In genomic region chrX:38326086-38326485, GRCh38 we compare ENCODE assay signal across 8 cellular contexts. TPM values are rescaled to one million over a fixed set of nuclear protein-coding genes. Genes with fewer than 3 reads are reported as not detected.
A peak's percentile ranks its signal among the peaks of the same experiment; 100 is the strongest.
DNase-seq lines count a peak whose midpoint lies in the region; ATAC-seq, FAIRE-seq and TF ChIP-seq lines count a peak whose summit lies in the region.

No MANE protein-coding gene starts in this region.

- H3K36me3 ChIP-seq in kidney (ENCODE audit: control insufficient read depth in 1 of 2, insufficient read depth in 2 of 2, low read length in 2 of 2): no peaks in the 10 kb centered on the region
- H3K36me3 ChIP-seq in thyroid gland: no peaks in the 10 kb centered on the region

- H3K4me1 ChIP-seq in kidney (ENCODE audit: control insufficient read depth in 1 of 2, insufficient read depth in 1 of 2, low read depth in 1 of 2, low read length in 2 of 2) (peaks cover 0 to 3% of the 10 kb centered on the region in 2 donors), thyroid gland (no peaks in the 10 kb centered on the region)

- TF ChIP-seq POLR2A in thyroid gland (IDR thresholded peaks at IDR 0.05): no peak

- H3K9me3 ChIP-seq in kidney (ENCODE audit: control insufficient read depth in 1 of 2, low read length in 2 of 2) (no peaks in the 10 kb centered on the region), thyroid gland (no peaks in the 10 kb centered on the region)

- H3K4me3 ChIP-seq in kidney (ENCODE audit: low read length in 2 of 2): peak overlapping the region; percentile 71 to 74
- H3K4me3 ChIP-seq in thyroid gland (replicated peaks in 1 of 3): peak overlapping the region in 1 of 3 donors; percentile 38

- POLR2A ChIA-PET in activated naive CD8-positive, alpha-beta T cell treated with anti-CD3 and anti-CD28 coated beads, Interleukin-2, amount 10 ng/mL, durations not matched to agents 7 days and 5 days (lab: Charles Lee): interaction anchor here (0.7 kb wide), 1 partner anchor 66 kb away, joined by 3 read pairs; no protein-coding TSS in a partner anchor
- POLR2A ChIA-PET in GM10248 (lab: Yijun Ruan, JAX): no interaction called here

- TF ChIP-seq CTCF in kidney (IDR thresholded peaks at IDR 0.05; ENCODE audit: borderline replicate concordance, extremely low read depth, insufficient read depth) (no peak), thyroid gland (IDR thresholded peaks at IDR 0.05) (no peak), GM10248 (IDR thresholded peaks at IDR 0.05; ENCODE audit: control extremely low read depth, extremely low read depth, low read depth, missing control alignments) (no peak)

- H3K4me1 Mint-ChIP-seq in activated CD8-positive, alpha-beta memory T cell treated with anti-CD3 and anti-CD28 coated beads, Interleukin-2, amount 10 ng/mL, durations not matched to agents 7 days and 5 days: peaks cover 27% of the 10 kb centered on the region
- peaks cover 17% of the 10 kb centered on the region for H3K4me1 Mint-ChIP-seq in activated naive CD8-positive, alpha-beta T cell treated with anti-CD3 and anti-CD28 coated beads, Interleukin-2, amount 10 ng/mL, durations not matched to agents 7 days and 5 days

- H3K27me3 ChIP-seq in thyroid gland: no peaks in the 10 kb centered on the region

- peak overlapping the region in 1 of 2 donors; percentile 55 for H3K9ac ChIP-seq in kidney (ENCODE audit: low read length in 2 of 2)

- intact Hi-C loops in kidney (cut with DNase I) (no loop called here), thyroid gland (cut with DNase I) (no loop called here)

- H3K4me3 Mint-ChIP-seq in activated CD8-positive, alpha-beta memory T cell treated with anti-CD3 and anti-CD28 coated beads, Interleukin-2, amount 10 ng/mL, durations not matched to agents 7 days and 5 days: peak overlapping the region; percentile 83
- H3K4me3 Mint-ChIP-seq in activated naive CD8-positive, alpha-beta T cell treated with anti-CD3 and anti-CD28 coated beads, Interleukin-2, amount 10 ng/mL, durations not matched to agents 7 days and 5 days: peak overlapping the region; percentile 91

- FAIRE-seq in kidney (lab: Jason Lieb, UNC): no peak

- CTCF ChIA-PET in activated CD8-positive, alpha-beta memory T cell treated with anti-CD3 and anti-CD28 coated beads, Interleukin-2, amount 10 ng/mL, durations not matched to agents 7 days and 5 days (lab: Charles Lee): interaction anchor here (1.3 to 1.8 kb wide), 3 partner anchors 21 to 104 kb away, joined by 4 to 12 read pairs (median 9); no protein-coding TSS in a partner anchor
- CTCF ChIA-PET in GM10248 (lab: Yijun Ruan, JAX): interaction anchor here (1.2 to 3.0 kb wide), 6 partner anchors 22 to 135 kb away, joined by 3 to 17 read pairs (median 5); no protein-coding TSS in a partner anchor

- no peak for DNase-seq in activated CD8-positive, alpha-beta memory T cell treated with anti-CD3 and anti-CD28 coated beads, Interleukin-2, amount 10 ng/mL, durations not matched to agents 7 days and 5 days
- no peak for DNase-seq in activated CD8-positive, alpha-beta memory T cell treated with anti-CD3 and anti-CD28 coated beads, Interleukin-2, amount 50 U/mL, for 48 hours
- DNase-seq in activated naive CD8-positive, alpha-beta T cell treated with anti-CD3 and anti-CD28 coated beads, Interleukin-2, amount 10 ng/mL, durations not matched to agents 7 days and 5 days: no peak
- no peak for DNase-seq in kidney
- DNase-seq in thyroid gland: no peak
- no peak for DNase-seq in GM10248 (ENCODE audit: extremely low spot score)

- H3K27ac ChIP-seq in kidney (ENCODE audit: low read depth in 2 of 2, low read length in 2 of 2): no peak overlapping the region
- H3K27ac ChIP-seq in thyroid gland: peak overlapping the region in 2 of 3 donors; percentile 75 to 77

- WGBS in thyroid gland, 2 donors: 55 to 60% methylated on average over 3 of the region's 3 CpGs

- no peaks in the 10 kb centered on the region for H3K27me3 Mint-ChIP-seq in activated CD8-positive, alpha-beta memory T cell treated with anti-CD3 and anti-CD28 coated beads, Interleukin-2, amount 10 ng/mL, durations not matched to agents 7 days and 5 days
- H3K27me3 Mint-ChIP-seq in activated naive CD8-positive, alpha-beta T cell treated with anti-CD3 and anti-CD28 coated beads, Interleukin-2, amount 10 ng/mL, durations not matched to agents 7 days and 5 days: no peaks in the 10 kb centered on the region

- no peaks in the 10 kb centered on the region for H3K36me3 Mint-ChIP-seq in activated CD8-positive, alpha-beta memory T cell treated with anti-CD3 and anti-CD28 coated beads, Interleukin-2, amount 10 ng/mL, durations not matched to agents 7 days and 5 days
- H3K36me3 Mint-ChIP-seq in activated naive CD8-positive, alpha-beta T cell treated with anti-CD3 and anti-CD28 coated beads, Interleukin-2, amount 10 ng/mL, durations not matched to agents 7 days and 5 days: no peaks in the 10 kb centered on the region

- H3K9me3 Mint-ChIP-seq in activated CD8-positive, alpha-beta memory T cell treated with anti-CD3 and anti-CD28 coated beads, Interleukin-2, amount 10 ng/mL, durations not matched to agents 7 days and 5 days (ENCODE audit: low read depth): no peaks in the 10 kb centered on the region
- H3K9me3 Mint-ChIP-seq in activated naive CD8-positive, alpha-beta T cell treated with anti-CD3 and anti-CD28 coated beads, Interleukin-2, amount 10 ng/mL, durations not matched to agents 7 days and 5 days: no peaks in the 10 kb centered on the region

- H3K27ac Mint-ChIP-seq in activated CD8-positive, alpha-beta memory T cell treated with anti-CD3 and anti-CD28 coated beads, Interleukin-2, amount 10 ng/mL, durations not matched to agents 7 days and 5 days: peak overlapping the region; percentile 93
- H3K27ac Mint-ChIP-seq in activated naive CD8-positive, alpha-beta T cell treated with anti-CD3 and anti-CD28 coated beads, Interleukin-2, amount 10 ng/mL, durations not matched to agents 7 days and 5 days: peak overlapping the region; percentile 92

- ATAC-seq in activated CD8-positive, alpha-beta memory T cell treated with anti-CD3 and anti-CD28 coated beads, Interleukin-2, amount 10 ng/mL, durations not matched to agents 7 days and 5 days: no peak
- no peak for ATAC-seq in activated naive CD8-positive, alpha-beta T cell treated with anti-CD3 and anti-CD28 coated beads, Interleukin-2, amount 10 ng/mL, durations not matched to agents 7 days and 5 days (ENCODE audit: low read depth)
- no peak for ATAC-seq in HG02642 (IDR thresholded peaks at IDR 0.05; ENCODE audit: poor library complexity, unreplicated experiment)
- no peak for ATAC-seq in HG02884 (IDR thresholded peaks at IDR 0.05; ENCODE audit: unreplicated experiment)

RNA-seq across cellular contexts. Expression of gene RPGR, which starts 1.2 kb away (rescaled TPM):
- total RNA-seq in activated CD8-positive, alpha-beta memory T cell treated with anti-CD3 and anti-CD28 coated beads, Interleukin-2, amount 10 ng/mL, durations not matched to agents 7 days and 5 days: 1 to 10 TPM; 4.2 to 6.1 TPM
- total RNA-seq in activated naive CD8-positive, alpha-beta T cell treated with anti-CD3 and anti-CD28 coated beads, Interleukin-2, amount 10 ng/mL, durations not matched to agents 7 days and 5 days: 1 to 10 TPM; 7.8 to 7.9 TPM
- total RNA-seq in kidney: 23.0 TPM
- polyA plus RNA-seq in kidney (ENCODE audit: insufficient read depth, low read depth, low replicate concordance): 5.4 TPM
- total RNA-seq in thyroid gland: 10 to 100 TPM; 22.6 to 51.2 (median 35.4) TPM

RNA-seq across cellular contexts. Expression of gene OTC, which starts 26.3 kb away (rescaled TPM):
- not detected for total RNA-seq in activated CD8-positive, alpha-beta memory T cell treated with anti-CD3 and anti-CD28 coated beads, Interleukin-2, amount 10 ng/mL, durations not matched to agents 7 days and 5 days
- total RNA-seq in activated naive CD8-positive, alpha-beta T cell treated with anti-CD3 and anti-CD28 coated beads, Interleukin-2, amount 10 ng/mL, durations not matched to agents 7 days and 5 days: not detected
- total RNA-seq in kidney (not detected), thyroid gland (1 to 10 TPM in 1 of 4 donors, under 1 TPM in 1, not detected in 2; 0.33 to 1.2 TPM)
- polyA plus RNA-seq in kidney (ENCODE audit: insufficient read depth, low read depth, low replicate concordance): not detected

Comparison
In these comparisons a context has a peak if more than half of its experiments do, and no peak if none do; other contexts are left out.
1. H3K27ac ChIP-seq: peak in thyroid gland (2 of 3); none in kidney (0 of 2).